1 cellular context compared by ENCODE assay signal in genomic region chr5:167940911-167941310, GRCh38.
TF ChIP-seq lines count a peak whose summit lies in the region.

No MANE protein-coding gene starts in this region.

TF ChIP-seq in IMR-90, 13 proteins besides CTCF, POLR2A, EP300 and RAD21 (continued from another document):
- TF ChIP-seq USF2 (IDR thresholded peaks at IDR 0.05; ENCODE audit: low read depth, low read length) = no peak
- TF ChIP-seq MAZ (IDR thresholded peaks at IDR 0.05; ENCODE audit: borderline replicate concordance, low read depth, low read length) = no peak
- no peak for TF ChIP-seq RCOR1 (IDR thresholded peaks at IDR 0.05; ENCODE audit: insufficient replicate concordance, low read length)
- no peak for TF ChIP-seq SMC3 (IDR thresholded peaks at IDR 0.05; ENCODE audit: low read depth, low read length)
